ENCODE assay signal across 21 cellular contexts in genomic region chr22:49155039-49155808, GRCh38.
"Had no signal": no experiment of that assay in that cellular context is flagged by ENCODE, and none has a peak within 500 bp of the region (broad histone marks: within the 10 kb centered on the region; RNA-seq: fewer than 3 reads in every experiment).

No MANE protein-coding gene starts in this region.

- H3K9ac ChIP-seq: SK-N-SH had no signal

- DNase-seq: activated CD4-positive, alpha-beta memory T cell treated with anti-CD3 and anti-CD28 coated beads for 36 hours; activated CD4-positive, alpha-beta T cell treated with anti-CD3 and anti-CD28 coated beads, Interleukin-2, amount 10 ng/mL, durations not matched to agents 7 days and 5 days; activated CD4-positive, CD25-positive, alpha-beta regulatory T cell; activated CD8-positive, alpha-beta memory T cell treated with anti-CD3 and anti-CD28 coated beads for 24 hours; activated gamma-delta T cell treated with Interleukin-2 at 50 U/mL for 16 hours; activated naive CD4-positive, alpha-beta T cell treated with anti-CD3 and anti-CD28 coated beads, Interleukin-2, amount 10 ng/mL, durations not matched to agents 7 days and 5 days; activated naive CD8-positive, alpha-beta T cell treated with anti-CD3 and anti-CD28 coated beads for 36 hours; activated T-cell treated with anti-CD3 and anti-CD28 coated beads, Interleukin-2, amount 50 U/mL, for 4 hours; brain microvascular endothelial cell; Kasumi-1; KBM-7; NCI-H1048; NCI-H1417; NCI-H1930; NCI-H2107; NCI-H510A treated with DMSO at 0.1 percent for 48 hours; NCI-H82; T-helper 1 cell had no signal

- H3K27me3 Mint-ChIP-seq: activated CD4-positive, alpha-beta T cell treated with anti-CD3 and anti-CD28 coated beads, Interleukin-2, amount 10 ng/mL, durations not matched to agents 7 days and 5 days; activated naive CD4-positive, alpha-beta T cell treated with anti-CD3 and anti-CD28 coated beads, Interleukin-2, amount 10 ng/mL, durations not matched to agents 7 days and 5 days; activated naive CD8-positive, alpha-beta T cell treated with anti-CD3 and anti-CD28 coated beads for 36 hours had no signal

- H3K9me3 ChIP-seq: SK-N-SH had no signal

- H3K36me3 Mint-ChIP-seq: activated CD4-positive, alpha-beta memory T cell treated with anti-CD3 and anti-CD28 coated beads for 36 hours; activated naive CD4-positive, alpha-beta T cell treated with anti-CD3 and anti-CD28 coated beads, Interleukin-2, amount 10 ng/mL, durations not matched to agents 7 days and 5 days; activated naive CD8-positive, alpha-beta T cell treated with anti-CD3 and anti-CD28 coated beads for 36 hours had no signal

- H3K27ac ChIP-seq: brain microvascular endothelial cell, cardiac muscle cell, VCaP had no signal

- H3K4me2 ChIP-seq: SK-N-SH had no signal

- H3K4me3 Mint-ChIP-seq: activated CD4-positive, alpha-beta memory T cell treated with anti-CD3 and anti-CD28 coated beads for 36 hours; activated CD4-positive, alpha-beta T cell treated with anti-CD3 and anti-CD28 coated beads, Interleukin-2, amount 10 ng/mL, durations not matched to agents 7 days and 5 days; activated naive CD4-positive, alpha-beta T cell treated with anti-CD3 and anti-CD28 coated beads, Interleukin-2, amount 10 ng/mL, durations not matched to agents 7 days and 5 days; activated naive CD8-positive, alpha-beta T cell treated with anti-CD3 and anti-CD28 coated beads for 36 hours; activated T-cell treated with anti-CD3 and anti-CD28 coated beads, Interleukin-2, amount 50 U/mL, for 4 hours had no signal

- H3K9me3 Mint-ChIP-seq: activated CD4-positive, alpha-beta memory T cell treated with anti-CD3 and anti-CD28 coated beads for 36 hours; activated CD4-positive, alpha-beta T cell treated with anti-CD3 and anti-CD28 coated beads, Interleukin-2, amount 10 ng/mL, durations not matched to agents 7 days and 5 days; activated naive CD8-positive, alpha-beta T cell treated with anti-CD3 and anti-CD28 coated beads for 36 hours; activated T-cell treated with anti-CD3 and anti-CD28 coated beads, Interleukin-2, amount 50 U/mL, for 4 hours had no signal

- H3K27ac Mint-ChIP-seq: activated CD4-positive, alpha-beta memory T cell treated with anti-CD3 and anti-CD28 coated beads for 36 hours; activated CD4-positive, alpha-beta T cell treated with anti-CD3 and anti-CD28 coated beads, Interleukin-2, amount 10 ng/mL, durations not matched to agents 7 days and 5 days; activated naive CD4-positive, alpha-beta T cell treated with anti-CD3 and anti-CD28 coated beads, Interleukin-2, amount 10 ng/mL, durations not matched to agents 7 days and 5 days; activated naive CD8-positive, alpha-beta T cell treated with anti-CD3 and anti-CD28 coated beads for 36 hours had no signal

- H3K36me3 ChIP-seq: brain microvascular endothelial cell, cardiac muscle cell had no signal

- H3K4me3 ChIP-seq: cardiac muscle cell had no signal

- H3K4me1 Mint-ChIP-seq: activated CD4-positive, alpha-beta T cell treated with anti-CD3 and anti-CD28 coated beads, Interleukin-2, amount 10 ng/mL, durations not matched to agents 7 days and 5 days; activated naive CD4-positive, alpha-beta T cell treated with anti-CD3 and anti-CD28 coated beads, Interleukin-2, amount 10 ng/mL, durations not matched to agents 7 days and 5 days; activated naive CD8-positive, alpha-beta T cell treated with anti-CD3 and anti-CD28 coated beads for 36 hours had no signal

- H3K27me3 ChIP-seq: brain microvascular endothelial cell, cardiac muscle cell had no signal
